Comparison of ENCODE assay signal across 24 cellular contexts in the genomic region with DNA sequence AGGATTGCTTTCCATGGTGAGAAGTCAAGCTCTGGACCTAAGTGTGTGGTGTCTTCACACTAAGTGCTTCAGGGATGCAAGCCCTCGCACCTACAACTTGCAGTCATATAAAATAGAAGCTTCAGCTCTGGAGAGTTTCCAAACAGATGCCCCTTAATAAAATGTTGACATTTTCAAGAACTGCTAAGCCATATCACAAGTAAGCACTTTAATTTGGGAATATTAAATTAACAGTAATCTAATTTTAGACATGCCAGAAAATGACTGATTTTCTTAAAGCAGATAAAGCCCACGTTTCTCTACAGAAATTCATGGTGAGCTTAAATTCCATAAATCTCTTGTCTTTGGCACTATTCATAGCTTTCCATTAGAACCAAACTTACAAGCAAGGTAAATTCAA.
"Had no signal": no experiment of that assay in that cellular context is flagged by ENCODE, and none has a peak within 500 bp of the region (broad histone marks: within the 10 kb centered on the region; RNA-seq: fewer than 3 reads in every experiment).

No MANE protein-coding gene starts in this region.

- H3K4me1 Mint-ChIP-seq: naive B cell had no signal

- H3K9me3 ChIP-seq: colonic mucosa, esophagus squamous epithelium, gastrocnemius medialis, left lung, lower lobe of right lung had no signal

- DNase-seq: colonic mucosa; cortex of kidney; effector CD8-positive, alpha-beta T cell; effector memory CD8-positive, alpha-beta T cell; endodermal cell; erythroblast; esophagus squamous epithelium; foreskin melanocyte; gastrocnemius medialis; glutamatergic neuron; head of caudate nucleus; heart right ventricle; hippocampal formation; left cardiac atrium; left lung; left ventricle myocardium superior; lower lobe of right lung; mesenchymal stem cell; mucosa of descending colon; naive B cell had no signal

- H3K36me3 Mint-ChIP-seq: mesothelial cell of epicardium, naive B cell had no signal

- H3K27ac ChIP-seq: colonic mucosa, epithelial cell of prostate, esophagus squamous epithelium, gastrocnemius medialis, heart right ventricle, left lung, lower lobe of right lung had no signal

- H3K4me3 ChIP-seq: colonic mucosa, esophagus squamous epithelium, gastrocnemius medialis, heart right ventricle, left lung, lower lobe of right lung, mucosa of descending colon had no signal

- H3K27me3 ChIP-seq: colonic mucosa, esophagus squamous epithelium, gastrocnemius medialis, heart right ventricle, left lung had no signal

- H3K27ac Mint-ChIP-seq: dendritic cell treated with granulocyte-macrophage colony-stimulating factor and Interleukin-4, amounts not matched to agents 40 ng/mL and 50 ng/mL, for 4 days; effector memory CD8-positive, alpha-beta T cell; endodermal cell; mesothelial cell of epicardium; naive B cell had no signal

- ATAC-seq: effector memory CD8-positive, alpha-beta T cell; esophagus mucosa; gastrocnemius medialis; heart right ventricle; left cardiac atrium; left lung; left ventricle myocardium superior; lower lobe of right lung; mucosa of descending colon had no signal

- H3K4me1 ChIP-seq: colonic mucosa, esophagus squamous epithelium, left lung, lower lobe of right lung had no signal

- H3K27me3 Mint-ChIP-seq: dendritic cell treated with granulocyte-macrophage colony-stimulating factor and Interleukin-4, amounts not matched to agents 40 ng/mL and 50 ng/mL, for 4 days; effector memory CD8-positive, alpha-beta T cell; naive B cell had no signal

- H3K4me3 Mint-ChIP-seq: dendritic cell treated with granulocyte-macrophage colony-stimulating factor and Interleukin-4, amounts not matched to agents 40 ng/mL and 50 ng/mL, for 4 days; effector memory CD8-positive, alpha-beta T cell; endodermal cell; mesothelial cell of epicardium; naive B cell had no signal

- H3K36me3 ChIP-seq: colonic mucosa, esophagus squamous epithelium, gastrocnemius medialis, heart right ventricle, left lung, lower lobe of right lung had no signal
